In genomic region chr19:6204866-6205723, GRCh38 we compare ENCODE assay signal across 15 cellular contexts.
"Had no signal": no experiment of that assay in that cellular context is flagged by ENCODE, and none has a peak within 500 bp of the region (broad histone marks: within the 10 kb centered on the region; RNA-seq: fewer than 3 reads in every experiment).

No MANE protein-coding gene starts in this region.

- H3K27me3 Mint-ChIP-seq: activated B cell treated with CpG ODN at 0.5 μM for 24 hours; activated CD4-positive, alpha-beta memory T cell treated with anti-CD3 and anti-CD28 coated beads for 36 hours; activated naive CD8-positive, alpha-beta T cell; progenitor cell of endocrine pancreas; stimulated activated naive CD8-positive, alpha-beta T cell treated with anti-CD3 and anti-CD28 coated beads, Interleukin-15, Interleukin-2, amounts not matched to agents 100 ng/mL and 50 ng/mL, for 24 hours had no signal

- H3K4me1 Mint-ChIP-seq: T-cell had no signal

- H3K36me3 Mint-ChIP-seq: activated CD4-positive, alpha-beta memory T cell treated with anti-CD3 and anti-CD28 coated beads for 36 hours; activated naive CD8-positive, alpha-beta T cell; memory B cell; naive thymus-derived CD8-positive, alpha-beta T cell; T-cell had no signal

- H3K4me3 Mint-ChIP-seq: activated B cell treated with CpG ODN at 0.5 μM for 24 hours; activated CD4-positive, alpha-beta memory T cell treated with anti-CD3 and anti-CD28 coated beads for 36 hours; activated naive CD8-positive, alpha-beta T cell; memory B cell; naive thymus-derived CD8-positive, alpha-beta T cell; stimulated activated naive CD8-positive, alpha-beta T cell treated with anti-CD3 and anti-CD28 coated beads, Interleukin-15, Interleukin-2, amounts not matched to agents 100 ng/mL and 50 ng/mL, for 24 hours; T-cell had no signal

- H3K9me3 Mint-ChIP-seq: activated B cell treated with CpG ODN at 0.5 μM for 24 hours; activated CD4-positive, alpha-beta memory T cell treated with anti-CD3 and anti-CD28 coated beads for 36 hours; naive thymus-derived CD8-positive, alpha-beta T cell; stimulated activated naive CD8-positive, alpha-beta T cell treated with anti-CD3 and anti-CD28 coated beads, Interleukin-15, Interleukin-2, amounts not matched to agents 100 ng/mL and 50 ng/mL, for 24 hours; T-cell had no signal

- H3K27ac Mint-ChIP-seq: activated B cell treated with CpG ODN at 0.5 μM for 24 hours; activated CD4-positive, alpha-beta memory T cell treated with anti-CD3 and anti-CD28 coated beads for 36 hours; activated naive CD8-positive, alpha-beta T cell; memory B cell; stimulated activated naive CD8-positive, alpha-beta T cell treated with anti-CD3 and anti-CD28 coated beads, Interleukin-15, Interleukin-2, amounts not matched to agents 100 ng/mL and 50 ng/mL, for 24 hours; T-cell had no signal

- DNase-seq: activated B cell treated with CpG ODN at 0.5 μM for 24 hours; activated CD4-positive, alpha-beta memory T cell treated with anti-CD3 and anti-CD28 coated beads for 36 hours; activated CD4-positive, alpha-beta T cell treated with anti-CD3 and anti-CD28 coated beads for 4 hours; amniotic stem cell; foreskin fibroblast; hypothalamus; left lung; naive thymus-derived CD8-positive, alpha-beta T cell; occipital lobe; T-cell; transverse colon had no signal

- ATAC-seq: left lung; naive thymus-derived CD8-positive, alpha-beta T cell; T-cell had no signal
